ENCODE assay signal across 10 cellular contexts in genomic region chr20:1513801-1514200, GRCh38. TPM values are rescaled to one million over a fixed set of nuclear protein-coding genes. Genes with fewer than 3 reads are reported as not detected.
"Had no signal": no experiment of that assay in that cellular context is flagged by ENCODE, and none has a peak within 500 bp of the region (broad histone marks: within the 10 kb centered on the region; RNA-seq: fewer than 3 reads in every experiment).

No MANE protein-coding gene starts in this region.

- ATAC-seq: GM23338, HepG2 had no signal

- FAIRE-seq: H1, H54, HepG2 had no signal

- DNase-seq: H9, HCEC 1CT, KBM-7 had no signal

- H3K27ac ChIP-seq: HL-60 had no signal

- H3K4me3 ChIP-seq: GM23338 had no signal

- H3K4me2 ChIP-seq: GM23338 had no signal

RNA-seq across cellular contexts. Expression of gene SIRPB2, which starts 22.6 kb away (rescaled TPM):
- total RNA-seq: GM23338, H9, HepG2, HT1080 had no signal
- polyA plus RNA-seq: H1, HepG2 had no signal

RNA-seq across cellular contexts. Expression of gene SIRPD, which starts 43.7 kb away (rescaled TPM):
- total RNA-seq: GM23338, H1, H9, HepG2, HT1080 had no signal
- polyA plus RNA-seq: GM23338, H1, HepG2, IgD-negative memory B cell had no signal
